In the genomic region with DNA sequence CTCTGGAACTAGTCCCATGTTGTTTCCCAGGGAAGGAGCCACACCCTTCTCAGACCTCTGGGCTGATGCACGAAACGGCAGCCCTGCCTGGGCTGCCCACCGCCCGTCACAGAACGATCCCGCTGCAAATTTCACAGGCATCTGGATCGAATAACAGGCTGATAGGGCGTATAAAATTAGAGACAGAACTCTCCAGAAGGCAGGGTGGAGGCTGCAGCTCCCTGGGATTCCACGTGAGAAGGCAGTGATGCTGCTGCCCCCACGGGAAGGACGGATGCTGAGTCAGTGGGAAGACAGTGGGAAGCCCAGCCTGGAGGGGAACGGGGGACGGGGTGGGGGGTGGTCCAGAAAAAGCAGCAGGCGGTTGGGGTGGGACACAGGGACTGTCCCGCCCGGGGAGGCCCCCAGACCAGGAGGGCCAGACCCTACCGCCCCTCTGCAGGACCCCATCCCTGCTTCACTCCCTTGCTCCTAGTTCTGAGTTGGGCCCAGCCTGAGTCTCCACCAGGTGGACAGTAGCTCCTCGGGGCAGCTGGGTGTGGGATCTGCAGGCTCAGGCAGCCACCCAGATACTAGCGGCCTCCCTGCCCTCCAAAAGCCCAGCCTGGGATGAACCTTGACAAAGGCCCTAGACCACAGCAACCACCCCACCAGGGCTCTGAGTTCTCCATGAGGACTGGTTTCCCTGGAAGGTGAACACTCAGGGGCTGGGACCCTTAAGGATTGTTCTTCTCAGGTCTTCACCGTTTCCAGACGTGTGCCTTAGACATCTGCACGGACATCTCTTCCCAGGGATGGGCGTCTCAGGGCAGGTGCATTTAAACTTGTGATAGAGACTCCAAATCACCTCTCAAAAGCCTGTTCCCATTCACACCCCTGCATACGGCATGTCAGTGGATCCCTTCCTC, we compare ENCODE assay signal across 13 cellular contexts.
DNase-seq lines count a peak whose midpoint lies in the region; ATAC-seq and TF ChIP-seq lines count a peak whose summit lies in the region.
"Had no signal": no experiment of that assay in that cellular context is flagged by ENCODE, and none has a peak within 500 bp of the region (broad histone marks: within the 10 kb centered on the region; RNA-seq: fewer than 3 reads in every experiment).

No MANE protein-coding gene starts in this region.

- no peaks in the 10 kb centered on the region for H3K9me3 Mint-ChIP-seq in T-helper 2 cell treated with Interferon-gamma antibody and Interleukin-4, amounts not matched to agents 5 μg/mL and 100 μg/mL, for 36 hours
- no peaks in the 10 kb centered on the region for H3K9me3 Mint-ChIP-seq in activated CD4-positive, alpha-beta memory T cell treated with anti-CD3 and anti-CD28 coated beads, Interleukin-2, amount 10 ng/mL, durations not matched to agents 7 days and 5 days
- no peaks in the 10 kb centered on the region for H3K9me3 Mint-ChIP-seq in stimulated activated naive B cell treated with anti-CD40 and anti-IgM and Interleukin-4, amounts not matched to agents 10 μg/mL and 1 μg/mL and 100 μg/mL, for 72 hours
- H3K9me3 Mint-ChIP-seq: neural crest cell had no signal

- H3K4me1 ChIP-seq in smooth muscle cell (ENCODE audit: low read depth), result peaks cover 2% of the 10 kb centered on the region

- no peak overlapping the region for H3K27ac ChIP-seq in smooth muscle cell (ENCODE audit: low read depth)

- no peaks in the 10 kb centered on the region for H3K27me3 ChIP-seq in smooth muscle cell (ENCODE audit: low read depth)
- H3K27me3 ChIP-seq: gastroesophageal sphincter, MG63 had no signal

- TF ChIP-seq CTCF in smooth muscle cell (IDR thresholded peaks at IDR 0.05; ENCODE audit: borderline replicate concordance, insufficient read depth, poor library complexity, severe bottlenecking), result no peak

- no peaks in the 10 kb centered on the region for H3K27me3 Mint-ChIP-seq in T-helper 2 cell treated with Interferon-gamma antibody and Interleukin-4, amounts not matched to agents 5 μg/mL and 100 μg/mL, for 36 hours (ENCODE audit: low read depth)
- no peaks in the 10 kb centered on the region for H3K27me3 Mint-ChIP-seq in activated CD4-positive, alpha-beta memory T cell treated with anti-CD3 and anti-CD28 coated beads, Interleukin-2, amount 10 ng/mL, durations not matched to agents 7 days and 5 days
- H3K27me3 Mint-ChIP-seq in stimulated activated naive B cell treated with anti-CD40 and anti-IgM and Interleukin-4, amounts not matched to agents 10 μg/mL and 1 μg/mL and 100 μg/mL, for 72 hours, result peaks cover 0 to 10% of the 10 kb centered on the region in 2 donors

- no peaks in the 10 kb centered on the region for H3K9me3 ChIP-seq in smooth muscle cell (replicated peaks; ENCODE audit: low read depth)
- H3K9me3 ChIP-seq: gastroesophageal sphincter had no signal

- WGBS in smooth muscle cell (ENCODE audit: low lambda C conversion rate), result 86% methylated on average over 21 of the region's 24 CpGs

- H3K36me3 Mint-ChIP-seq in T-helper 2 cell treated with Interferon-gamma antibody and Interleukin-4, amounts not matched to agents 5 μg/mL and 100 μg/mL, for 36 hours (ENCODE audit: low read depth), result no peaks in the 10 kb centered on the region
- H3K36me3 Mint-ChIP-seq in activated CD4-positive, alpha-beta memory T cell treated with anti-CD3 and anti-CD28 coated beads, Interleukin-2, amount 10 ng/mL, durations not matched to agents 7 days and 5 days (ENCODE audit: low read depth), result no peaks in the 10 kb centered on the region
- H3K36me3 Mint-ChIP-seq in stimulated activated naive B cell treated with anti-CD40 and anti-IgM and Interleukin-4, amounts not matched to agents 10 μg/mL and 1 μg/mL and 100 μg/mL, for 72 hours, result no peaks in the 10 kb centered on the region

- peak; percentile 4 for DNase-seq in T-helper 2 cell treated with Interferon-gamma antibody and Interleukin-4, amounts not matched to agents 5 μg/mL and 100 μg/mL, for 36 hours (ENCODE audit: low spot score)
- DNase-seq in T-helper 2 cell (no peak), left cardiac atrium (peak; percentile 16), amygdala (lab: John Stamatoyannopoulos, UW) (no peak), smooth muscle cell (lab: John Stamatoyannopoulos, UW; ENCODE audit: unreplicated experiment) (no peak)
- DNase-seq in activated CD4-positive, alpha-beta memory T cell treated with anti-CD3 and anti-CD28 coated beads, Interleukin-2, amount 10 ng/mL, durations not matched to agents 7 days and 5 days, result no peak
- no peak for DNase-seq in stimulated activated naive B cell treated with anti-CD40 and anti-IgM and Interleukin-4, amounts not matched to agents 10 μg/mL and 1 μg/mL and 100 μg/mL, for 72 hours
- DNase-seq: kidney glomerular epithelial cell; MG63; stimulated activated naive CD4-positive, alpha-beta T cell treated with Interleukin-2 at 50 U/mL for 16 hours had no signal

- ATAC-seq in left cardiac atrium (no peak), GM18870 (IDR thresholded peaks at IDR 0.05; ENCODE audit: unreplicated experiment) (no peak)
- no peak for ATAC-seq in stimulated activated naive B cell treated with anti-CD40 and anti-IgM and Interleukin-4, amounts not matched to agents 10 μg/mL and 1 μg/mL and 100 μg/mL, for 72 hours (replicated peaks)
- ATAC-seq: gastroesophageal sphincter had no signal

- H4K20me1 ChIP-seq in smooth muscle cell (ENCODE audit: low read depth), result no peaks in the 10 kb centered on the region

- H3K4me3 Mint-ChIP-seq in T-helper 2 cell treated with Interferon-gamma antibody and Interleukin-4, amounts not matched to agents 5 μg/mL and 100 μg/mL, for 36 hours, result no peak overlapping the region
- no peak overlapping the region for H3K4me3 Mint-ChIP-seq in activated CD4-positive, alpha-beta memory T cell treated with anti-CD3 and anti-CD28 coated beads, Interleukin-2, amount 10 ng/mL, durations not matched to agents 7 days and 5 days
- H3K4me3 Mint-ChIP-seq in stimulated activated naive B cell treated with anti-CD40 and anti-IgM and Interleukin-4, amounts not matched to agents 10 μg/mL and 1 μg/mL and 100 μg/mL, for 72 hours, result no peak overlapping the region
- H3K4me3 Mint-ChIP-seq: neural crest cell had no signal

- H3K4me2 ChIP-seq in smooth muscle cell, result no peak overlapping the region

- no peak overlapping the region for H2AFZ ChIP-seq in smooth muscle cell (ENCODE audit: low read depth)

- no peaks in the 10 kb centered on the region for H3K79me2 ChIP-seq in smooth muscle cell (ENCODE audit: low read depth)

- POLR2A ChIA-PET in activated CD4-positive, alpha-beta memory T cell treated with anti-CD3 and anti-CD28 coated beads, Interleukin-2, amount 10 ng/mL, durations not matched to agents 7 days and 5 days (lab: Charles Lee), result no interaction called here

- H3K4me1 Mint-ChIP-seq in T-helper 2 cell treated with Interferon-gamma antibody and Interleukin-4, amounts not matched to agents 5 μg/mL and 100 μg/mL, for 36 hours (ENCODE audit: low read depth), result peaks cover 41% of the 10 kb centered on the region
- H3K4me1 Mint-ChIP-seq in activated CD4-positive, alpha-beta memory T cell treated with anti-CD3 and anti-CD28 coated beads, Interleukin-2, amount 10 ng/mL, durations not matched to agents 7 days and 5 days, result peaks cover 64% of the 10 kb centered on the region
- peaks cover 45 to 80% of the 10 kb centered on the region in 2 donors for H3K4me1 Mint-ChIP-seq in stimulated activated naive B cell treated with anti-CD40 and anti-IgM and Interleukin-4, amounts not matched to agents 10 μg/mL and 1 μg/mL and 100 μg/mL, for 72 hours
- H3K4me1 Mint-ChIP-seq: neural crest cell had no signal

- H3K4me3 ChIP-seq in smooth muscle cell, result no peak overlapping the region
- H3K4me3 ChIP-seq: gastroesophageal sphincter, MG63 had no signal

- no peak overlapping the region for H3K9ac ChIP-seq in smooth muscle cell (ENCODE audit: low read depth)

- intact Hi-C loops in left cardiac atrium (cut with DNase I), result no loop called here

- H3K27ac Mint-ChIP-seq in T-helper 2 cell treated with Interferon-gamma antibody and Interleukin-4, amounts not matched to agents 5 μg/mL and 100 μg/mL, for 36 hours, result peak overlapping the region; percentile 49
- peak overlapping the region; percentile 68 for H3K27ac Mint-ChIP-seq in activated CD4-positive, alpha-beta memory T cell treated with anti-CD3 and anti-CD28 coated beads, Interleukin-2, amount 10 ng/mL, durations not matched to agents 7 days and 5 days
- H3K27ac Mint-ChIP-seq in stimulated activated naive B cell treated with anti-CD40 and anti-IgM and Interleukin-4, amounts not matched to agents 10 μg/mL and 1 μg/mL and 100 μg/mL, for 72 hours, result peak overlapping the region; percentile 16

- CTCF ChIA-PET in activated CD4-positive, alpha-beta memory T cell treated with anti-CD3 and anti-CD28 coated beads, Interleukin-2, amount 10 ng/mL, durations not matched to agents 7 days and 5 days (lab: Charles Lee), result no interaction called here

- H3F3A ChIP-seq in smooth muscle cell (ENCODE audit: low read depth), result no peaks in the 10 kb centered on the region

- H3K36me3 ChIP-seq in smooth muscle cell (ENCODE audit: low read depth), result no peaks in the 10 kb centered on the region
- H3K36me3 ChIP-seq: gastroesophageal sphincter had no signal

Comparison
In these comparisons a context has a peak if more than half of its experiments do, and no peak if none do; other contexts are left out.
1. DNase-seq: peak in T-helper 2 cell treated with Interferon-gamma antibody and Interleukin-4, amounts not matched to agents 5 μg/mL and 100 μg/mL, for 36 hours (single experiment) and left cardiac atrium (single experiment); none in T-helper 2 cell (0 of 5), activated CD4-positive, alpha-beta memory T cell treated with anti-CD3 and anti-CD28 coated beads, Interleukin-2, amount 10 ng/mL, durations not matched to agents 7 days and 5 days (single experiment), stimulated activated naive B cell treated with anti-CD40 and anti-IgM and Interleukin-4, amounts not matched to agents 10 μg/mL and 1 μg/mL and 100 μg/mL, for 72 hours (single experiment), amygdala (0 of 56) and smooth muscle cell (single experiment).
2. H3K27ac Mint-ChIP-seq: peak in every context shown above with its lines; median percentile 68 in activated CD4-positive, alpha-beta memory T cell treated with anti-CD3 and anti-CD28 coated beads, Interleukin-2, amount 10 ng/mL, durations not matched to agents 7 days and 5 days; 49 in T-helper 2 cell treated with Interferon-gamma antibody and Interleukin-4, amounts not matched to agents 5 μg/mL and 100 μg/mL, for 36 hours; 16 in stimulated activated naive B cell treated with anti-CD40 and anti-IgM and Interleukin-4, amounts not matched to agents 10 μg/mL and 1 μg/mL and 100 μg/mL, for 72 hours.